7 cellular contexts compared by ENCODE assay signal in the genomic region with DNA sequence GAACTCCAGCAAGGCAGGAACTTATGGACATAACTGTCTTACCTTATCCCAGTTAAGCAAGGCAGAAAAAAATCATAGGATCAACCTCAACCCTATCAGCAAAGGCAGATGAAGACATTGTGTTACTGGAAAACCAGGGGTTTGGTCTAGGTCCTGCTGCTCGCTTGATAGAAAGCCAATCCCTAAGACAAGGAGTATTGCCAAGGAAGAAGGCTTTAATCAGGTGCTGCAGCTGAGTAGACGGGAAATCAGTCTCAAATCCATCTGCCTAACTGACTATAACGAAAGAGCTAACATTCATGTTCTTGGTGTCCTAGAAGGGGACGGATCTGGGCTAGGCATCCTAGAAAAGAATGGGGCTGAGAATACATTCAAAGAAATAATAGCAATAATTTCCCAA.
"Had no signal": no experiment of that assay in that cellular context is flagged by ENCODE, and none has a peak within 500 bp of the region (broad histone marks: within the 10 kb centered on the region; RNA-seq: fewer than 3 reads in every experiment).

No MANE protein-coding gene starts in this region.

- DNase-seq: IMR-90, KBM-7, KG1 had no signal

- H3K4me1 Mint-ChIP-seq: IgD-negative memory B cell had no signal

- H3K27ac ChIP-seq: HL-60 had no signal

- FAIRE-seq: HepG2, HTR-8/SVneo had no signal

- H3K27ac Mint-ChIP-seq: IgD-negative memory B cell had no signal

- H3K4me3 Mint-ChIP-seq: IgD-negative memory B cell had no signal

- H3K36me3 Mint-ChIP-seq: IgD-negative memory B cell had no signal

- ATAC-seq: HepG2 had no signal

- H3K27me3 Mint-ChIP-seq: IgD-negative memory B cell had no signal
